ENCODE assay signal across 8 cellular contexts in genomic region chr6:137218917-137219663, GRCh38.
A peak's percentile ranks its signal among the peaks of the same experiment; 100 is the strongest.
DNase-seq lines count a peak whose midpoint lies in the region; ATAC-seq and TF ChIP-seq lines count a peak whose summit lies in the region.

IFNGR1 (minus strand) TSS chr6:137219385; CDS start chr6:137219327, 58 bp downstream.

- H3K27me3 ChIP-seq in layer of hippocampus (ENCODE audit: control insufficient read depth, insufficient read depth, low read length) = no peaks in the 10 kb centered on the region

- TF ChIP-seq CTCF in coronary artery (IDR thresholded peaks at IDR 0.05) = no peak

- ATAC-seq in GM19372 (IDR thresholded peaks at IDR 0.05; ENCODE audit: low read depth, unreplicated experiment) (peak; percentile 94), HG03521 (IDR thresholded peaks at IDR 0.05; ENCODE audit: unreplicated experiment) (peak; percentile 91)

- DNase-seq in C1 segment of cervical spinal cord (lab: John Stamatoyannopoulos, UW) (peak; percentile 63 to 97 (median 92)), NCI-H748 treated with DMSO at 0.1 percent for 48 hours (lab: John Stamatoyannopoulos, UW) (peak; percentile 65), coronary artery (ENCODE audit: low spot score) (peak; percentile 98)
- DNase-seq in activated CD4-positive, alpha-beta T cell treated with anti-CD3 and anti-CD28 coated beads, Interleukin-2, amount 50 U/mL, for 1 hour = peak; percentile 95
- DNase-seq in stimulated activated CD4-positive, alpha-beta T cell treated with anti-CD3 and anti-CD28 coated beads, Interleukin-1b, Interleukin-23, amount 100 ng/mL, for 4 hours (ENCODE audit: low read depth in 2 of 2) = peak; percentile 91 to 98

- H3K4me3 ChIP-seq in coronary artery = peak within 1 kb of the TSS; percentile 93

- peak within 1 kb of the TSS; percentile 96 to 99 for H3K27ac ChIP-seq in coronary artery
- peak within 1 kb of the TSS; percentile 98 for H3K27ac ChIP-seq in layer of hippocampus (ENCODE audit: low read depth, low read length)

Comparison
In these comparisons a context has a peak if more than half of its experiments do, and no peak if none do; other contexts are left out.
1. Peak in every context shown above with its lines: DNase-seq, ATAC-seq, H3K4me3 ChIP-seq and H3K27ac ChIP-seq.